Comparison of ENCODE assay signal across 1 cellular context in genomic region chr16:11053916-11054460, GRCh38.
TF ChIP-seq lines count a peak whose summit lies in the region.

No MANE protein-coding gene starts in this region.

TF ChIP-seq in HepG2, 621 proteins besides CTCF, POLR2A, EP300 and RAD21 (continued from another document):
- TF ChIP-seq, protein P1, sequence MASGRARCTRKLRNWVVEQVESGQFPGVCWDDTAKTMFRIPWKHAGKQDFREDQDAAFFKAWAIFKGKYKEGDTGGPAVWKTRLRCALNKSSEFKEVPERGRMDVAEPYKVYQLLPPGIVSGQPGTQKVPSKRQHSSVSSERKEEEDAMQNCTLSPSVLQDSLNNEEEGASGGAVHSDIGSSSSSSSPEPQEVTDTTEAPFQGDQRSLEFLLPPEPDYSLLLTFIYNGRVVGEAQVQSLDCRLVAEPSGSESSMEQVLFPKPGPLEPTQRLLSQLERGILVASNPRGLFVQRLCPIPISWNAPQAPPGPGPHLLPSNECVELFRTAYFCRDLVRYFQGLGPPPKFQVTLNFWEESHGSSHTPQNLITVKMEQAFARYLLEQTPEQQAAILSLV (CRISPR knock-in tag; IDR thresholded peaks at IDR 0.05; ENCODE audit: borderline replicate concordance), result 0 out of 2 replicates have a peak, but pooled peaks have one; percentile 28
TF ChIP-seq in HepG2: peak in this region for 3.
